ENCODE assay signal across 21 cellular contexts in genomic region chr17:75098861-75099260, GRCh38.
"Had no signal": no experiment of that assay in that cellular context is flagged by ENCODE, and none has a peak within 500 bp of the region (broad histone marks: within the 10 kb centered on the region; RNA-seq: fewer than 3 reads in every experiment).

No MANE protein-coding gene starts in this region.

- H3K9me3 Mint-ChIP-seq: activated B cell treated with CpG ODN at 0.5 μM for 24 hours; activated CD4-positive, alpha-beta memory T cell treated with anti-CD3 and anti-CD28 coated beads, Interleukin-2, amount 10 ng/mL, durations not matched to agents 7 days and 5 days; activated naive CD4-positive, alpha-beta T cell treated with anti-CD3 and anti-CD28 coated beads, Interleukin-2, amount 10 ng/mL, durations not matched to agents 7 days and 5 days; activated T-cell treated with anti-CD3 and anti-CD28 coated beads, Interleukin-2, amount 50 U/mL, for 24 hours; dendritic cell treated with granulocyte-macrophage colony-stimulating factor and Interleukin-4, amounts not matched to agents 40 ng/mL and 50 ng/mL, for 4 days; naive thymus-derived CD8-positive, alpha-beta T cell; T-cell had no signal

- H3K27ac ChIP-seq: ascending aorta, breast epithelium, hepatocyte, tibial artery, vagina had no signal

- H3K27me3 Mint-ChIP-seq: activated B cell treated with CpG ODN at 0.5 μM for 24 hours; activated CD4-positive, alpha-beta memory T cell treated with anti-CD3 and anti-CD28 coated beads, Interleukin-2, amount 10 ng/mL, durations not matched to agents 7 days and 5 days; activated T-cell treated with anti-CD3 and anti-CD28 coated beads, Interleukin-2, amount 50 U/mL, for 24 hours; dendritic cell treated with granulocyte-macrophage colony-stimulating factor and Interleukin-4, amounts not matched to agents 40 ng/mL and 50 ng/mL, for 4 days; naive thymus-derived CD8-positive, alpha-beta T cell; T-cell had no signal

- ATAC-seq: left cardiac atrium; naive thymus-derived CD8-positive, alpha-beta T cell; sciatic nerve; T-cell had no signal

- H3K4me2 ChIP-seq: hepatocyte, smooth muscle cell had no signal

- H2AFZ ChIP-seq: hepatocyte had no signal

- H3K4me3 ChIP-seq: ascending aorta, breast epithelium, hepatocyte, smooth muscle cell, tibial artery, vagina had no signal

- H3K4me3 Mint-ChIP-seq: activated B cell treated with CpG ODN at 0.5 μM for 24 hours; activated CD4-positive, alpha-beta memory T cell treated with anti-CD3 and anti-CD28 coated beads, Interleukin-2, amount 10 ng/mL, durations not matched to agents 7 days and 5 days; activated naive CD4-positive, alpha-beta T cell treated with anti-CD3 and anti-CD28 coated beads, Interleukin-2, amount 10 ng/mL, durations not matched to agents 7 days and 5 days; activated T-cell treated with anti-CD3 and anti-CD28 coated beads, Interleukin-2, amount 50 U/mL, for 24 hours; dendritic cell treated with granulocyte-macrophage colony-stimulating factor and Interleukin-4, amounts not matched to agents 40 ng/mL and 50 ng/mL, for 4 days; naive thymus-derived CD8-positive, alpha-beta T cell; T-cell had no signal

- DNase-seq: activated B cell treated with CpG ODN at 0.5 μM for 24 hours; activated CD4-positive, alpha-beta memory T cell treated with anti-CD3 and anti-CD28 coated beads, Interleukin-2, amount 10 ng/mL, durations not matched to agents 7 days and 5 days; activated CD4-positive, alpha-beta T cell treated with anti-CD3 and anti-CD28 coated beads for 48 hours; activated naive CD4-positive, alpha-beta T cell treated with anti-CD3 and anti-CD28 coated beads, Interleukin-2, amount 10 ng/mL, durations not matched to agents 7 days and 5 days; activated T-cell treated with anti-CD3 and anti-CD28 coated beads, Interleukin-2, amount 50 U/mL, for 24 hours; cerebellar nuclear complex; effector CD8-positive, alpha-beta T cell; foreskin fibroblast; left cardiac atrium; mesendoderm; naive thymus-derived CD8-positive, alpha-beta T cell; stimulated activated CD4-positive, alpha-beta T cell treated with anti-CD3 and anti-CD28 coated beads, Interleukin-4, amount 100 ng/mL, for 1 hour; T-cell; tibial artery had no signal

- H3K27ac Mint-ChIP-seq: activated B cell treated with CpG ODN at 0.5 μM for 24 hours; activated CD4-positive, alpha-beta memory T cell treated with anti-CD3 and anti-CD28 coated beads, Interleukin-2, amount 10 ng/mL, durations not matched to agents 7 days and 5 days; activated naive CD4-positive, alpha-beta T cell treated with anti-CD3 and anti-CD28 coated beads, Interleukin-2, amount 10 ng/mL, durations not matched to agents 7 days and 5 days; activated T-cell treated with anti-CD3 and anti-CD28 coated beads, Interleukin-2, amount 50 U/mL, for 24 hours; dendritic cell treated with granulocyte-macrophage colony-stimulating factor and Interleukin-4, amounts not matched to agents 40 ng/mL and 50 ng/mL, for 4 days; T-cell had no signal

- H3K36me3 ChIP-seq: ascending aorta, breast epithelium had no signal

- H3K9me3 ChIP-seq: ascending aorta, breast epithelium, tibial artery, vagina had no signal

- H3K27me3 ChIP-seq: ascending aorta, breast epithelium, hepatocyte, tibial artery, vagina had no signal
